ENCODE assay signal across 11 cellular contexts in the genomic region with DNA sequence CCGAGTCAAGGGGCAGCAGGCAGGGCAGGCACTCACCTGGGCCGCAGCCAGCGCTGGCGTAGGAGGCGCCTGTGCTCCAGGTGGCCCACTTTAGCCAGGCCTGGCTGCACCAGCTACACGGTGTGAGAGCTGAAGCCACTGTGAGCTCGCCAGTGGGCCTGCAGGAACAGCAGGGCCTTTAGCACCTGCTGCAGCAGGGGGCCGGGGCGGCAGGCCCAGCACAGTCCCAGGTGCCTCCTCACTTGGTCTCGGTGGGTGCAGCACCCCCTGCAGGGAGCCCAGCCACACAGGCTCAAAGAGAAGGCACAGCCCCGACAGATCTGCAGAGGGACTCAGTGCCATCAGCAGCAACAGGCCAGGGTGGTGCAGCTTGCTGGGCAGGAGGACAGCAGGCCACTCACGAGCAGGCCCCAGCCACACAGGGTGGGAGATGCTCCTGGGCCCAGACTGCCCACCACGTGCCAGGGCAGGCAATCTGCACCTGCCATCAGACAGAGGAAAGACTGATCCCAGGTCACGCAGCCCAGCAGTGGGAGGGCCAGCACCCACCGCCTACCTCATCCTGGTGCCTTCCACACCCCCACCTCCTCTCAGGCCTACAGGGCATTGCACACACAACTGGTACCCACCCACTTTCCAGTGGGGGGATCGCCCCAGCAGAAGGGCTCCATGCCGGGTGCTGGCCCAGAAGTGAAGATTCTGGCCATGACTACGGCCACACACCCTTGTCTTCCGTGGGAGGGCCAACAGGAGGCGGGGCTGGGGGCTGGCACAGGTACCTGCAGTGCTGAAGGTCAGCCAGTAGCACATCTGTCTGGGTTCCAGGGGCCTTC. TPM values are rescaled to one million over a fixed set of nuclear protein-coding genes. Genes with fewer than 3 reads are reported as not detected.
A peak's percentile ranks its signal among the peaks of the same experiment; 100 is the strongest.
DNase-seq lines count a peak whose midpoint lies in the region; ATAC-seq and TF ChIP-seq lines count a peak whose summit lies in the region.
"Had no signal": no experiment of that assay in that cellular context is flagged by ENCODE, and none has a peak within 500 bp of the region (broad histone marks: within the 10 kb centered on the region; RNA-seq: fewer than 3 reads in every experiment).

No MANE protein-coding gene starts in this region.

- H3K9me3 ChIP-seq in gastroesophageal sphincter: no peaks in the 10 kb centered on the region
- H3K9me3 ChIP-seq: prostate gland had no signal

- no peaks in the 10 kb centered on the region for H3K9me3 Mint-ChIP-seq in activated naive CD8-positive, alpha-beta T cell treated with anti-CD3 and anti-CD28 coated beads, Interleukin-2, amount 10 ng/mL, durations not matched to agents 7 days and 5 days
- no peaks in the 10 kb centered on the region for H3K9me3 Mint-ChIP-seq in activated naive CD8-positive, alpha-beta T cell treated with anti-CD3 and anti-CD28 coated beads for 36 hours
- no peaks in the 10 kb centered on the region for H3K9me3 Mint-ChIP-seq in activated naive CD8-positive, alpha-beta T cell treated with anti-CD3 and anti-CD28 coated beads, Interleukin-2, amount 50 U/mL, for 24 hours
- no peaks in the 10 kb centered on the region for H3K9me3 Mint-ChIP-seq in stimulated activated naive CD8-positive, alpha-beta T cell treated with anti-CD3 and anti-CD28 coated beads, Interleukin-15, amount 100 ng/mL, for 72 hours

- H3K27me3 ChIP-seq in gastroesophageal sphincter: peaks cover 39% of the 10 kb centered on the region

- DNase-seq in activated naive CD8-positive, alpha-beta T cell treated with anti-CD3 and anti-CD28 coated beads, Interleukin-2, amount 10 ng/mL, durations not matched to agents 7 days and 5 days: no peak
- DNase-seq in activated naive CD8-positive, alpha-beta T cell treated with anti-CD3 and anti-CD28 coated beads for 36 hours: no peak
- DNase-seq in NAMALWA (ENCODE audit: low spot score) (peak; percentile 70), GM19240 (ENCODE audit: insufficient read length, low spot score) (no peak)
- peak; percentile 16 for DNase-seq in activated naive CD8-positive, alpha-beta T cell treated with anti-CD3 and anti-CD28 coated beads, Interleukin-2, amount 50 U/mL, for 24 hours
- no peak for DNase-seq in stimulated activated naive CD8-positive, alpha-beta T cell treated with anti-CD3 and anti-CD28 coated beads, Interleukin-15, amount 100 ng/mL, for 72 hours
- DNase-seq: left cardiac atrium had no signal

- H3K27ac ChIP-seq in gastroesophageal sphincter: no peak overlapping the region
- H3K27ac ChIP-seq: prostate gland had no signal

- no peak for TF ChIP-seq CTCF in gastroesophageal sphincter (IDR thresholded peaks at IDR 0.05)

- H3K4me3 ChIP-seq in gastroesophageal sphincter: no peak overlapping the region
- H3K4me3 ChIP-seq: prostate gland had no signal

- no peak overlapping the region for H3K4me3 Mint-ChIP-seq in activated naive CD8-positive, alpha-beta T cell treated with anti-CD3 and anti-CD28 coated beads, Interleukin-2, amount 10 ng/mL, durations not matched to agents 7 days and 5 days
- no peak overlapping the region for H3K4me3 Mint-ChIP-seq in activated naive CD8-positive, alpha-beta T cell treated with anti-CD3 and anti-CD28 coated beads for 36 hours
- no peak overlapping the region for H3K4me3 Mint-ChIP-seq in activated naive CD8-positive, alpha-beta T cell treated with anti-CD3 and anti-CD28 coated beads, Interleukin-2, amount 50 U/mL, for 24 hours
- no peak overlapping the region for H3K4me3 Mint-ChIP-seq in stimulated activated naive CD8-positive, alpha-beta T cell treated with anti-CD3 and anti-CD28 coated beads, Interleukin-15, amount 100 ng/mL, for 72 hours

- WGBS in gastroesophageal sphincter (ENCODE audit: low coverage in 1 of 2), 2 donors: 20 to 50% methylated on average over 1 to 2 of the region's 20 CpGs

- H3K36me3 ChIP-seq in gastroesophageal sphincter: peaks cover 0 to 14% of the 10 kb centered on the region in 2 donors
- H3K36me3 ChIP-seq: prostate gland had no signal

- no peaks in the 10 kb centered on the region for H3K4me1 Mint-ChIP-seq in activated naive CD8-positive, alpha-beta T cell treated with anti-CD3 and anti-CD28 coated beads, Interleukin-2, amount 10 ng/mL, durations not matched to agents 7 days and 5 days
- H3K4me1 Mint-ChIP-seq in activated naive CD8-positive, alpha-beta T cell treated with anti-CD3 and anti-CD28 coated beads for 36 hours: no peaks in the 10 kb centered on the region
- H3K4me1 Mint-ChIP-seq in activated naive CD8-positive, alpha-beta T cell treated with anti-CD3 and anti-CD28 coated beads, Interleukin-2, amount 50 U/mL, for 24 hours: no peaks in the 10 kb centered on the region
- no peaks in the 10 kb centered on the region for H3K4me1 Mint-ChIP-seq in stimulated activated naive CD8-positive, alpha-beta T cell treated with anti-CD3 and anti-CD28 coated beads, Interleukin-15, amount 100 ng/mL, for 72 hours

- TF ChIP-seq POLR2A in gastroesophageal sphincter (IDR thresholded peaks at IDR 0.05): no peak

- POLR2A ChIA-PET in activated naive CD8-positive, alpha-beta T cell treated with anti-CD3 and anti-CD28 coated beads, Interleukin-2, amount 10 ng/mL, durations not matched to agents 7 days and 5 days (lab: Charles Lee): no interaction called here

- no peak for TF ChIP-seq EP300 in gastroesophageal sphincter (IDR thresholded peaks at IDR 0.05)

- H3K27ac Mint-ChIP-seq in activated naive CD8-positive, alpha-beta T cell treated with anti-CD3 and anti-CD28 coated beads, Interleukin-2, amount 10 ng/mL, durations not matched to agents 7 days and 5 days: no peak overlapping the region
- H3K27ac Mint-ChIP-seq in activated naive CD8-positive, alpha-beta T cell treated with anti-CD3 and anti-CD28 coated beads for 36 hours: no peak overlapping the region
- no peak overlapping the region for H3K27ac Mint-ChIP-seq in activated naive CD8-positive, alpha-beta T cell treated with anti-CD3 and anti-CD28 coated beads, Interleukin-2, amount 50 U/mL, for 24 hours
- H3K27ac Mint-ChIP-seq in stimulated activated naive CD8-positive, alpha-beta T cell treated with anti-CD3 and anti-CD28 coated beads, Interleukin-15, amount 100 ng/mL, for 72 hours: peak overlapping the region in 1 of 2 donors; percentile 34

- H3K4me1 ChIP-seq in gastroesophageal sphincter: no peaks in the 10 kb centered on the region
- H3K4me1 ChIP-seq: prostate gland had no signal

- peaks cover 10% of the 10 kb centered on the region for H3K27me3 Mint-ChIP-seq in activated naive CD8-positive, alpha-beta T cell treated with anti-CD3 and anti-CD28 coated beads, Interleukin-2, amount 10 ng/mL, durations not matched to agents 7 days and 5 days
- H3K27me3 Mint-ChIP-seq in activated naive CD8-positive, alpha-beta T cell treated with anti-CD3 and anti-CD28 coated beads for 36 hours: peaks cover 14% of the 10 kb centered on the region
- H3K27me3 Mint-ChIP-seq in activated naive CD8-positive, alpha-beta T cell treated with anti-CD3 and anti-CD28 coated beads, Interleukin-2, amount 50 U/mL, for 24 hours: peaks cover 12% of the 10 kb centered on the region
- H3K27me3 Mint-ChIP-seq in stimulated activated naive CD8-positive, alpha-beta T cell treated with anti-CD3 and anti-CD28 coated beads, Interleukin-15, amount 100 ng/mL, for 72 hours: peaks cover 14% of the 10 kb centered on the region

- H3K36me3 Mint-ChIP-seq in activated naive CD8-positive, alpha-beta T cell treated with anti-CD3 and anti-CD28 coated beads, Interleukin-2, amount 10 ng/mL, durations not matched to agents 7 days and 5 days: no peaks in the 10 kb centered on the region
- no peaks in the 10 kb centered on the region for H3K36me3 Mint-ChIP-seq in activated naive CD8-positive, alpha-beta T cell treated with anti-CD3 and anti-CD28 coated beads for 36 hours
- H3K36me3 Mint-ChIP-seq in activated naive CD8-positive, alpha-beta T cell treated with anti-CD3 and anti-CD28 coated beads, Interleukin-2, amount 50 U/mL, for 24 hours (ENCODE audit: low read depth): no peaks in the 10 kb centered on the region

- peak; percentile 40 for ATAC-seq in activated naive CD8-positive, alpha-beta T cell treated with anti-CD3 and anti-CD28 coated beads, Interleukin-2, amount 10 ng/mL, durations not matched to agents 7 days and 5 days (ENCODE audit: low read depth)
- ATAC-seq in activated naive CD8-positive, alpha-beta T cell treated with anti-CD3 and anti-CD28 coated beads, Interleukin-2, amount 50 U/mL, for 24 hours: peak; percentile 30
- ATAC-seq in stimulated activated naive CD8-positive, alpha-beta T cell treated with anti-CD3 and anti-CD28 coated beads, Interleukin-15, amount 100 ng/mL, for 72 hours: peak; percentile 54
- ATAC-seq in GM21423 (IDR thresholded peaks at IDR 0.05; ENCODE audit: unreplicated experiment) (no peak), gastroesophageal sphincter (no peak)
- ATAC-seq: left cardiac atrium had no signal

RNA-seq across cellular contexts. Expression of a gene that starts 15.8 kb away (rescaled TPM):
- 10 to 100 TPM; 64.4 to 76.5 TPM for total RNA-seq in activated naive CD8-positive, alpha-beta T cell treated with anti-CD3 and anti-CD28 coated beads, Interleukin-2, amount 10 ng/mL, durations not matched to agents 7 days and 5 days
- 10 to 100 TPM; 15.0 to 16.3 TPM for total RNA-seq in activated naive CD8-positive, alpha-beta T cell treated with anti-CD3 and anti-CD28 coated beads for 36 hours
- 10 to 100 TPM in 1 of 4 donors, 1 to 10 TPM in 3; 3.1 to 22.6 (median 5.5) TPM for total RNA-seq in gastroesophageal sphincter

RNA-seq across cellular contexts. Expression of a gene that starts 21.4 kb away (rescaled TPM):
- not detected for total RNA-seq in activated naive CD8-positive, alpha-beta T cell treated with anti-CD3 and anti-CD28 coated beads, Interleukin-2, amount 10 ng/mL, durations not matched to agents 7 days and 5 days
- total RNA-seq in activated naive CD8-positive, alpha-beta T cell treated with anti-CD3 and anti-CD28 coated beads for 36 hours: not detected
- total RNA-seq in gastroesophageal sphincter: not detected
- total RNA-seq: fibroblast of lung, left cardiac atrium, prostate gland had no signal

RNA-seq across cellular contexts. Expression of a gene that starts 33.2 kb away (rescaled TPM):
- 10 to 100 TPM; 53.0 to 59.9 TPM for total RNA-seq in activated naive CD8-positive, alpha-beta T cell treated with anti-CD3 and anti-CD28 coated beads, Interleukin-2, amount 10 ng/mL, durations not matched to agents 7 days and 5 days
- total RNA-seq in activated naive CD8-positive, alpha-beta T cell treated with anti-CD3 and anti-CD28 coated beads for 36 hours: 10 to 100 TPM; 29.9 to 33.3 TPM
- total RNA-seq in gastroesophageal sphincter: 10 to 100 TPM; 10.1 to 17.1 (median 13.4) TPM

RNA-seq across cellular contexts. Expression of a gene that starts 34.4 kb away (rescaled TPM):
- under 1 TPM in 1 of 2 experiments, not detected in 1; 0.36 TPM for total RNA-seq in activated naive CD8-positive, alpha-beta T cell treated with anti-CD3 and anti-CD28 coated beads, Interleukin-2, amount 10 ng/mL, durations not matched to agents 7 days and 5 days
- under 1 TPM; 0.39 to 0.78 TPM for total RNA-seq in activated naive CD8-positive, alpha-beta T cell treated with anti-CD3 and anti-CD28 coated beads for 36 hours
- total RNA-seq in gastroesophageal sphincter: 100 to 1,000 TPM in 2 of 4 donors, 10 to 100 TPM in 2; 44.9 to 119 (median 96.6) TPM

RNA-seq across cellular contexts. Expression of a gene that starts 42.8 kb away (rescaled TPM):
- total RNA-seq in activated naive CD8-positive, alpha-beta T cell treated with anti-CD3 and anti-CD28 coated beads, Interleukin-2, amount 10 ng/mL, durations not matched to agents 7 days and 5 days: 10 to 100 TPM; 18.3 to 22.4 TPM
- 1 to 10 TPM; 5.1 to 7.0 TPM for total RNA-seq in activated naive CD8-positive, alpha-beta T cell treated with anti-CD3 and anti-CD28 coated beads for 36 hours
- 10 to 100 TPM; 14.4 to 29.4 (median 18.7) TPM for total RNA-seq in gastroesophageal sphincter

Comparison
In these comparisons a context has a peak if more than half of its experiments do, and no peak if none do; other contexts are left out.
1. DNase-seq: peak in NAMALWA (single experiment) and activated naive CD8-positive, alpha-beta T cell treated with anti-CD3 and anti-CD28 coated beads, Interleukin-2, amount 50 U/mL, for 24 hours (single experiment); none in activated naive CD8-positive, alpha-beta T cell treated with anti-CD3 and anti-CD28 coated beads, Interleukin-2, amount 10 ng/mL, durations not matched to agents 7 days and 5 days (single experiment), activated naive CD8-positive, alpha-beta T cell treated with anti-CD3 and anti-CD28 coated beads for 36 hours (single experiment), stimulated activated naive CD8-positive, alpha-beta T cell treated with anti-CD3 and anti-CD28 coated beads, Interleukin-15, amount 100 ng/mL, for 72 hours (0 of 2) and GM19240 (single experiment).
2. ATAC-seq: peak in activated naive CD8-positive, alpha-beta T cell treated with anti-CD3 and anti-CD28 coated beads, Interleukin-2, amount 10 ng/mL, durations not matched to agents 7 days and 5 days (single experiment), activated naive CD8-positive, alpha-beta T cell treated with anti-CD3 and anti-CD28 coated beads, Interleukin-2, amount 50 U/mL, for 24 hours (single experiment) and stimulated activated naive CD8-positive, alpha-beta T cell treated with anti-CD3 and anti-CD28 coated beads, Interleukin-15, amount 100 ng/mL, for 72 hours (single experiment); none in GM21423 (single experiment) and gastroesophageal sphincter (single experiment).